In genomic region chr1:64865105-64865757, GRCh38 we compare ENCODE assay signal across 12 cellular contexts.
DNase-seq lines count a peak whose midpoint lies in the region; ATAC-seq, FAIRE-seq and TF ChIP-seq lines count a peak whose summit lies in the region.
"Had no signal": no experiment of that assay in that cellular context is flagged by ENCODE, and none has a peak within 500 bp of the region (broad histone marks: within the 10 kb centered on the region; RNA-seq: fewer than 3 reads in every experiment).

No MANE protein-coding gene starts in this region.

- H3K27me3 ChIP-seq in CD4-positive, CD25-positive, alpha-beta regulatory T cell (ENCODE audit: control insufficient read depth, insufficient read depth, low read length), result no peaks in the 10 kb centered on the region
- H3K27me3 ChIP-seq in parathyroid adenoma (ENCODE audit: control insufficient read depth, insufficient read depth, low read length), result no peaks in the 10 kb centered on the region

- peaks cover 18% of the 10 kb centered on the region for H3K4me1 ChIP-seq in CD4-positive, CD25-positive, alpha-beta regulatory T cell (ENCODE audit: control insufficient read depth, insufficient read depth, low read length, poor library complexity, severe bottlenecking)
- no peaks in the 10 kb centered on the region for H3K4me1 ChIP-seq in parathyroid adenoma

- POLR2A ChIA-PET in RWPE1 (lab: Yijun Ruan, JAX; ENCODE audit: low non-redundant PET), result no interaction called here

- no peak for DNase-seq in CD4-positive, CD25-positive, alpha-beta regulatory T cell
- DNase-seq in GM12891 (ENCODE audit: insufficient read length, low spot score) (no peak), head of caudate nucleus (no peak), RWPE1 (ENCODE audit: low spot score) (no peak), DMS114 treated with DMSO at 0.1 percent for 48 hours (lab: John Stamatoyannopoulos, UW; ENCODE audit: unreplicated experiment) (no peak)
- DNase-seq in activated naive CD8-positive, alpha-beta T cell treated with anti-CD3 and anti-CD28 coated beads for 36 hours, result no peak
- DNase-seq: activated effector memory CD4-positive, alpha-beta T cell treated with anti-CD3 and anti-CD28 coated beads, Interleukin-2, amount 50 U/mL, for 16 hours; NCI-H1436; NCI-H524 had no signal

- no peak for ATAC-seq in CD4-positive, CD25-positive, alpha-beta regulatory T cell (ENCODE audit: low read depth in 2 of 2)

- peaks cover 57% of the 10 kb centered on the region for H3K36me3 Mint-ChIP-seq in CD4-positive, CD25-positive, alpha-beta regulatory T cell
- peaks cover 26% of the 10 kb centered on the region for H3K36me3 Mint-ChIP-seq in activated naive CD8-positive, alpha-beta T cell treated with anti-CD3 and anti-CD28 coated beads for 36 hours

- H3K9me3 Mint-ChIP-seq in CD4-positive, CD25-positive, alpha-beta regulatory T cell, result no peaks in the 10 kb centered on the region
- no peaks in the 10 kb centered on the region for H3K9me3 Mint-ChIP-seq in activated naive CD8-positive, alpha-beta T cell treated with anti-CD3 and anti-CD28 coated beads for 36 hours
- H3K9me3 Mint-ChIP-seq: mesothelial cell of epicardium had no signal

- intact Hi-C loops in head of caudate nucleus (cut with DNase I), result no loop called here

- peak; percentile 52 for FAIRE-seq in GM12891 (lab: Jason Lieb, UNC)

- TF ChIP-seq POLR2A in GM12891 (IDR thresholded peaks at IDR 0.05; ENCODE audit: low read depth, low read length), result no peak

- no peak overlapping the region for H3K9ac ChIP-seq in parathyroid adenoma

- peak overlapping the region; percentile 54 to 86 (median 66) for H3K27ac Mint-ChIP-seq in CD4-positive, CD25-positive, alpha-beta regulatory T cell
- peak overlapping the region; percentile 59 for H3K27ac Mint-ChIP-seq in activated naive CD8-positive, alpha-beta T cell treated with anti-CD3 and anti-CD28 coated beads for 36 hours
- H3K27ac Mint-ChIP-seq: mesothelial cell of epicardium had no signal

- H3K9me3 ChIP-seq in CD4-positive, CD25-positive, alpha-beta regulatory T cell (ENCODE audit: control insufficient read depth in 2 of 2, low read length in 2 of 2), result no peaks in the 10 kb centered on the region
- H3K9me3 ChIP-seq in parathyroid adenoma (ENCODE audit: control insufficient read depth, low read length), result no peaks in the 10 kb centered on the region

- no peaks in the 10 kb centered on the region for H3K79me2 ChIP-seq in parathyroid adenoma

- CTCF ChIA-PET in RWPE1 (lab: Yijun Ruan, JAX), result no interaction called here

- H3K4me2 ChIP-seq in parathyroid adenoma (ENCODE audit: low read length), result no peak overlapping the region

- TF ChIP-seq CTCF in parathyroid adenoma (IDR thresholded peaks at IDR 0.05) (no peak), RWPE1 (conservative IDR thresholded peaks at IDR 0.05; ENCODE audit: low read depth) (no peak)

- H3K4me3 ChIP-seq in CD4-positive, CD25-positive, alpha-beta regulatory T cell (ENCODE audit: low read depth, low read length), result no peak overlapping the region
- no peak overlapping the region for H3K4me3 ChIP-seq in parathyroid adenoma (ENCODE audit: low read depth, low read length)

- H3K27ac ChIP-seq in CD4-positive, CD25-positive, alpha-beta regulatory T cell (ENCODE audit: insufficient read depth, low read length, poor library complexity, severe bottlenecking), result peak overlapping the region; percentile 52
- H3K27ac ChIP-seq in parathyroid adenoma, result peak overlapping the region; percentile 57
- H3K27ac ChIP-seq in RWPE1, result no peak overlapping the region
- H3K27ac ChIP-seq: VCaP had no signal

- H3K4me3 Mint-ChIP-seq in CD4-positive, CD25-positive, alpha-beta regulatory T cell, result peak overlapping the region in 2 of 4 donors; percentile 27 to 57
- no peak overlapping the region for H3K4me3 Mint-ChIP-seq in activated naive CD8-positive, alpha-beta T cell treated with anti-CD3 and anti-CD28 coated beads for 36 hours
- H3K4me3 Mint-ChIP-seq: mesothelial cell of epicardium had no signal

- H3K4me1 Mint-ChIP-seq in CD4-positive, CD25-positive, alpha-beta regulatory T cell, result peaks cover 18 to 35% (median 29%) of the 10 kb centered on the region in 4 donors
- peaks cover 18% of the 10 kb centered on the region for H3K4me1 Mint-ChIP-seq in activated naive CD8-positive, alpha-beta T cell treated with anti-CD3 and anti-CD28 coated beads for 36 hours
- H3K4me1 Mint-ChIP-seq: mesothelial cell of epicardium had no signal

- H3K36me3 ChIP-seq in CD4-positive, CD25-positive, alpha-beta regulatory T cell (ENCODE audit: control insufficient read depth, insufficient read depth, low read length), result peaks cover 90% of the 10 kb centered on the region
- no peaks in the 10 kb centered on the region for H3K36me3 ChIP-seq in parathyroid adenoma (ENCODE audit: control insufficient read depth, insufficient read depth, low read length)

- H2AFZ ChIP-seq in parathyroid adenoma, result no peak overlapping the region

- H3K27me3 Mint-ChIP-seq in CD4-positive, CD25-positive, alpha-beta regulatory T cell, result no peaks in the 10 kb centered on the region
- no peaks in the 10 kb centered on the region for H3K27me3 Mint-ChIP-seq in activated naive CD8-positive, alpha-beta T cell treated with anti-CD3 and anti-CD28 coated beads for 36 hours

TF ChIP-seq in GM12891, 5 proteins besides CTCF, POLR2A, EP300 and RAD21:
- TF ChIP-seq PAX5 (IDR thresholded peaks at IDR 0.05; ENCODE audit: insufficient read depth, low read length, severe bottlenecking), result no peak
- TF ChIP-seq SPI1 (IDR thresholded peaks at IDR 0.05; ENCODE audit: low read depth, low read length), result no peak
- TF ChIP-seq TAF1 (IDR thresholded peaks at IDR 0.05; ENCODE audit: low read depth, low read length), result no peak
- no peak for TF ChIP-seq POU2F2 (IDR thresholded peaks at IDR 0.05; ENCODE audit: low read depth, low read length)
- TF ChIP-seq POLR2AphosphoS5 (IDR thresholded peaks at IDR 0.05; ENCODE audit: low read depth, low read length), result no peak
TF ChIP-seq in GM12891: peak in this region for 0.
